ENCODE assay signal across 24 cellular contexts in genomic region chr14:83632375-83632774, GRCh38.
A peak's percentile ranks its signal among the peaks of the same experiment; 100 is the strongest.
DNase-seq lines count a peak whose midpoint lies in the region; ATAC-seq and TF ChIP-seq lines count a peak whose summit lies in the region.
"Had no signal": no experiment of that assay in that cellular context is flagged by ENCODE, and none has a peak within 500 bp of the region (broad histone marks: within the 10 kb centered on the region; RNA-seq: fewer than 3 reads in every experiment).

No MANE protein-coding gene starts in this region.

- ATAC-seq in GM19455 (IDR thresholded peaks at IDR 0.05; ENCODE audit: unreplicated experiment), result no peak
- ATAC-seq: left colon; naive thymus-derived CD4-positive, alpha-beta T cell; sciatic nerve; SK-N-SH treated with all-trans-retinoic acid at 6 μM for 48 hours had no signal

- H3K9ac ChIP-seq in smooth muscle cell (ENCODE audit: low read depth), result no peak overlapping the region

- H3K27me3 ChIP-seq in smooth muscle cell (ENCODE audit: low read depth), result no peaks in the 10 kb centered on the region
- H3K27me3 ChIP-seq: ovary, upper lobe of left lung had no signal

- no peak overlapping the region for H3K27ac ChIP-seq in smooth muscle cell (ENCODE audit: low read depth)
- H3K27ac ChIP-seq: epithelial cell of prostate, ovary, upper lobe of left lung had no signal

- H2AFZ ChIP-seq in smooth muscle cell (ENCODE audit: low read depth), result peak overlapping the region; percentile 1

- DNase-seq in NCI-H1417 (lab: John Stamatoyannopoulos, UW) (peak in 2 of 3 experiments; percentile 19 to 66), NCI-H1417 treated with DMSO at 0.1 percent for 48 hours (lab: John Stamatoyannopoulos, UW) (no peak), NCI-H128 (lab: John Stamatoyannopoulos, UW; ENCODE audit: unreplicated experiment) (peak; percentile 66), NOMO-1 treated with dmso at 0.1 percent for 144 hours (lab: John Stamatoyannopoulos, UW; ENCODE audit: unreplicated experiment) (peak; percentile 93), smooth muscle cell (lab: John Stamatoyannopoulos, UW; ENCODE audit: unreplicated experiment) (no peak), GDM1 (lab: John Stamatoyannopoulos, UW) (no peak), nucleus accumbens (lab: John Stamatoyannopoulos, UW) (no peak)
- DNase-seq: activated CD8-positive, alpha-beta memory T cell treated with anti-CD3 and anti-CD28 coated beads, Interleukin-2, amount 50 U/mL, for 4 hours; activated naive CD8-positive, alpha-beta T cell treated with anti-CD3 and anti-CD28 coated beads for 36 hours; cerebellar nuclear complex; EL; H7; head of caudate nucleus; left colon; mesendoderm; MM.1S; naive thymus-derived CD4-positive, alpha-beta T cell; ovary; stimulated activated CD4-positive, alpha-beta T cell treated with anti-CD3 and anti-CD28 coated beads, Interleukin-15, amount 100 ng/mL, for 24 hours; upper lobe of left lung had no signal

- no peaks in the 10 kb centered on the region for H3K36me3 ChIP-seq in smooth muscle cell (ENCODE audit: low read depth)
- H3K36me3 ChIP-seq: ovary, upper lobe of left lung had no signal

- H3K9me3 ChIP-seq in smooth muscle cell (replicated peaks; ENCODE audit: low read depth), result no peaks in the 10 kb centered on the region
- H3K9me3 ChIP-seq: ovary had no signal

- H3K4me2 ChIP-seq in smooth muscle cell, result no peak overlapping the region

- H3K79me2 ChIP-seq in smooth muscle cell (ENCODE audit: low read depth), result no peaks in the 10 kb centered on the region

- no peaks in the 10 kb centered on the region for H4K20me1 ChIP-seq in smooth muscle cell (ENCODE audit: low read depth)

- H3K4me1 ChIP-seq in smooth muscle cell (ENCODE audit: low read depth), result no peaks in the 10 kb centered on the region
- H3K4me1 ChIP-seq: upper lobe of left lung had no signal

- no peak for TF ChIP-seq CTCF in smooth muscle cell (IDR thresholded peaks at IDR 0.05; ENCODE audit: borderline replicate concordance, insufficient read depth, poor library complexity, severe bottlenecking)

- H3K4me3 ChIP-seq in smooth muscle cell, result no peak overlapping the region
- H3K4me3 ChIP-seq: ovary, upper lobe of left lung had no signal

- no peaks in the 10 kb centered on the region for H3F3A ChIP-seq in smooth muscle cell (ENCODE audit: low read depth)

Comparison
In these comparisons a context has a peak if more than half of its experiments do, and no peak if none do; other contexts are left out.
1. DNase-seq: peak in NCI-H1417 (2 of 3), NCI-H128 (single experiment) and NOMO-1 treated with dmso at 0.1 percent for 144 hours (single experiment); none in NCI-H1417 treated with DMSO at 0.1 percent for 48 hours (single experiment), smooth muscle cell (single experiment), GDM1 (single experiment) and nucleus accumbens (0 of 56).